In the genomic region with DNA sequence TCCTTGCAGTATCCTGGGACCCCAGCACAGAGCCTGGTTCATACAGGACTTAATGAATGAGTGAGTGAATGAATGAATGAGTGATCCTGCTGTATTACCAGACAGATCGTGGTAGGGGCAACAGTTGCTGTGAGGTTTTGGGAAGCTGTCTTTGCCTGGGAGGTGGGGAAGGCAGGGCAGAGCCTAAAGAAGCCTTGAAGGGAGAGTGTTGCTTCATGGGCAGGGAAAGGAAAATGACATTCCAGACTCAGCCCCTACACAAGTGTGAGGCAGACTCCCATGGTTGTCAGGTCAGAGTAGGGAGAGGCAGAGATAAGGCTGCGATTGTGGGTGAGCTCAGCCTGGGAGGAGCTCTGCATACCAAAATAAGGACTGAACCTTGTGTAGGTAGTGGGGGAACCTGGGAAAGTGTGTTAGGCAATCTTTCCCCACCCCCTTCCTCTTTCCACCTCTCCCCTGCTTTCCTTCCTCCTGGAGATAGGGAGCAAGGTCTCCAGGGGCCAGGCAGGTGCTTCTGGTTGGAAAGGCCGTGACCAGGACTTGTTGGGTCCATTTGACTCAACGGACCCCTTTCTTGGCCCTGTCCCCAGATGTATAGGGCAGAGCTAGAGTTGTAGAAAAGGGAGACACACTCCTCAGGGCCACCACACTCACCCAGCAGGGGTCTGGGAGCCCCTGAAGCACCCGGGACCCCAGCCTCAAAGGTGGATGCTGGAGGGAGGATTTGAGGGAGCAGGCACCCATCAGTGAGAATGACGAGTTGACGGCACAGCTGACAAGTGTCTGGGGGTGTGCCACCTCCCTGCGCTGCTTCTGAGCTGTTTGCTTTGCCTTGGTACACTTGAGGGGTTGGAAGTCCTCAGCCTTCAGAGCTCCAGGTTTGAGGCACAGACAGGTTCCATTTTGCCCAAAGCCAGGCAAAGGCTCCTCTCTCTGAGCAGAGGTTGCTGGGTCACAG, we compare ENCODE assay signal across 1 cellular context.
A peak's percentile ranks its signal among the peaks of the same experiment; 100 is the strongest.
TF ChIP-seq lines count a peak whose summit lies in the region.

No MANE protein-coding gene starts in this region.

TF ChIP-seq in HepG2, 621 proteins besides CTCF, POLR2A, EP300 and RAD21 (continued from another document and continues in another):
- TF ChIP-seq, protein P1, sequence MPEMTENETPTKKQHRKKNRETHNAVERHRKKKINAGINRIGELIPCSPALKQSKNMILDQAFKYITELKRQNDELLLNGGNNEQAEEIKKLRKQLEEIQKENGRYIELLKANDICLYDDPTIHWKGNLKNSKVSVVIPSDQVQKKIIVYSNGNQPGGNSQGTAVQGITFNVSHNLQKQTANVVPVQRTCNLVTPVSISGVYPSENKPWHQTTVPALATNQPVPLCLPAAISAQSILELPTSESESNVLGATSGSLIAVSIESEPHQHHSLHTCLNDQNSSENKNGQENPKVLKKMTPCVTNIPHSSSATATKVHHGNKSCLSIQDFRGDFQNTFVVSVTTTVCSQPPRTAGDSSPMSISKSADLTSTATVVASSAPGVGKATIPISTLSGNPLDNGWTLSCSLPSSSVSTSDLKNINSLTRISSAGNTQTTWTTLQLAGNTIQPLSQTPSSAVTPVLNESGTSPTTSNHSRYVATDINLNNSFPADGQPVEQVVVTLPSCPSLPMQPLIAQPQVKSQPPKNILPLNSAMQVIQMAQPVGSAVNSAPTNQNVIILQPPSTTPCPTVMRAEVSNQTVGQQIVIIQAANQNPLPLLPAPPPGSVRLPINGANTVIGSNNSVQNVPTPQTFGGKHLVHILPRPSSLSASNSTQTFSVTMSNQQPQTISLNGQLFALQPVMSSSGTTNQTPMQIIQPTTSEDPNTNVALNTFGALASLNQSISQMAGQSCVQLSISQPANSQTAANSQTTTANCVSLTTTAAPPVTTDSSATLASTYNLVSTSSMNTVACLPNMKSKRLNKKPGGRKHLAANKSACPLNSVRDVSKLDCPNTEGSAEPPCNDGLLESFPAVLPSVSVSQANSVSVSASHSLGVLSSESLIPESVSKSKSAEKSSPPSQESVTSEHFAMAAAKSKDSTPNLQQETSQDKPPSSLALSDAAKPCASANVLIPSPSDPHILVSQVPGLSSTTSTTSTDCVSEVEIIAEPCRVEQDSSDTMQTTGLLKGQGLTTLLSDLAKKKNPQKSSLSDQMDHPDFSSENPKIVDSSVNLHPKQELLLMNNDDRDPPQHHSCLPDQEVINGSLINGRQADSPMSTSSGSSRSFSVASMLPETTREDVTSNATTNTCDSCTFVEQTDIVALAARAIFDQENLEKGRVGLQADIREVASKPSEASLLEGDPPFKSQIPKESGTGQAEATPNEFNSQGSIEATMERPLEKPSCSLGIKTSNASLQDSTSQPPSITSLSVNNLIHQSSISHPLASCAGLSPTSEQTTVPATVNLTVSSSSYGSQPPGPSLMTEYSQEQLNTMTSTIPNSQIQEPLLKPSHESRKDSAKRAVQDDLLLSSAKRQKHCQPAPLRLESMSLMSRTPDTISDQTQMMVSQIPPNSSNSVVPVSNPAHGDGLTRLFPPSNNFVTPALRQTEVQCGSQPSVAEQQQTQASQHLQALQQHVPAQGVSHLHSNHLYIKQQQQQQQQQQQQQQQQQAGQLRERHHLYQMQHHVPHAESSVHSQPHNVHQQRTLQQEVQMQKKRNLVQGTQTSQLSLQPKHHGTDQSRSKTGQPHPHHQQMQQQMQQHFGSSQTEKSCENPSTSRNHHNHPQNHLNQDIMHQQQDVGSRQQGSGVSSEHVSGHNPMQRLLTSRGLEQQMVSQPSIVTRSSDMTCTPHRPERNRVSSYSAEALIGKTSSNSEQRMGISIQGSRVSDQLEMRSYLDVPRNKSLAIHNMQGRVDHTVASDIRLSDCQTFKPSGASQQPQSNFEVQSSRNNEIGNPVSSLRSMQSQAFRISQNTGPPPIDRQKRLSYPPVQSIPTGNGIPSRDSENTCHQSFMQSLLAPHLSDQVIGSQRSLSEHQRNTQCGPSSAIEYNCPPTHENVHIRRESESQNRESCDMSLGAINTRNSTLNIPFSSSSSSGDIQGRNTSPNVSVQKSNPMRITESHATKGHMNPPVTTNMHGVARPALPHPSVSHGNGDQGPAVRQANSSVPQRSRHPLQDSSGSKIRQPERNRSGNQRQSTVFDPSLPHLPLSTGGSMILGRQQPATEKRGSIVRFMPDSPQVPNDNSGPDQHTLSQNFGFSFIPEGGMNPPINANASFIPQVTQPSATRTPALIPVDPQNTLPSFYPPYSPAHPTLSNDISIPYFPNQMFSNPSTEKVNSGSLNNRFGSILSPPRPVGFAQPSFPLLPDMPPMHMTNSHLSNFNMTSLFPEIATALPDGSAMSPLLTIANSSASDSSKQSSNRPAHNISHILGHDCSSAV (CRISPR knock-in tag; IDR thresholded peaks at IDR 0.05; ENCODE audit: borderline replicate concordance) = no peak
- TF ChIP-seq MAZ (IDR thresholded peaks at IDR 0.05; ENCODE audit: borderline replicate concordance, low read depth, low read length) (no peak), MAZ (CRISPR knock-in tag; IDR thresholded peaks at IDR 0.05; ENCODE audit: low read depth) (peak; percentile 16; the same call in 1 of the 2 replicates), ZNF124 (CRISPR knock-in tag; IDR thresholded peaks at IDR 0.05) (no peak; the same call in 1 of the 2 replicates), SRY (CRISPR knock-in tag; IDR thresholded peaks at IDR 0.05) (no peak), PCBP1 (IDR thresholded peaks at IDR 0.05; ENCODE audit: borderline replicate concordance, low read depth, low read length) (no peak), ZKSCAN5 (CRISPR knock-in tag; IDR thresholded peaks at IDR 0.05) (peak; percentile 65), TAF15 (IDR thresholded peaks at IDR 0.05; ENCODE audit: low read depth, low read length, poor library complexity, severe bottlenecking) (no peak), MYC (CRISPR knock-in tag; IDR thresholded peaks at IDR 0.05; ENCODE audit: borderline replicate concordance) (no peak), ZFP36L1 (CRISPR knock-in tag; IDR thresholded peaks at IDR 0.05) (no peak), ZNF251 (CRISPR knock-in tag; IDR thresholded peaks at IDR 0.05) (no peak), ZBTB7B (CRISPR knock-in tag; IDR thresholded peaks at IDR 0.05) (peak; percentile 89), HDAC6 (IDR thresholded peaks at IDR 0.05; ENCODE audit: low read depth, low read length) (no peak)
- TF ChIP-seq, protein P2, sequence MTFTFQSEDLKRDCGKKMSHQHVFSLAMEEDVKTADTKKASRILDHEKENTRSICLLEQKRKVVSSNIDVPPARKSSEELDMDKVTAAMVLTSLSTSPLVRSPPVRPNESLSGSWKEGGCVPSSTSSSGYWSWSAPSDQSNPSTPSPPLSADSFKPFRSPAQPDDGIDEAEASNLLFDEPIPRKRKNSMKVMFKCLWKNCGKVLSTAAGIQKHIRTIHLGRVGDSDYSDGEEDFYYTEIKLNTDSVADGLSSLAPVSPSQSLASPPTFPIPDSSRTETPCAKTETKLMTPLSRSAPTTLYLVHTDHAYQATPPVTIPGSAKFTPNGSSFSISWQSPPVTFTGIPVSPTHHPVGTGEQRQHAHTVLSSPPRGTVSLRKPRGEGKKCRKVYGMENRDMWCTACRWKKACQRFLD (CRISPR knock-in tag; IDR thresholded peaks at IDR 0.05; ENCODE audit: borderline replicate concordance) = no peak
- TF ChIP-seq, protein P3, sequence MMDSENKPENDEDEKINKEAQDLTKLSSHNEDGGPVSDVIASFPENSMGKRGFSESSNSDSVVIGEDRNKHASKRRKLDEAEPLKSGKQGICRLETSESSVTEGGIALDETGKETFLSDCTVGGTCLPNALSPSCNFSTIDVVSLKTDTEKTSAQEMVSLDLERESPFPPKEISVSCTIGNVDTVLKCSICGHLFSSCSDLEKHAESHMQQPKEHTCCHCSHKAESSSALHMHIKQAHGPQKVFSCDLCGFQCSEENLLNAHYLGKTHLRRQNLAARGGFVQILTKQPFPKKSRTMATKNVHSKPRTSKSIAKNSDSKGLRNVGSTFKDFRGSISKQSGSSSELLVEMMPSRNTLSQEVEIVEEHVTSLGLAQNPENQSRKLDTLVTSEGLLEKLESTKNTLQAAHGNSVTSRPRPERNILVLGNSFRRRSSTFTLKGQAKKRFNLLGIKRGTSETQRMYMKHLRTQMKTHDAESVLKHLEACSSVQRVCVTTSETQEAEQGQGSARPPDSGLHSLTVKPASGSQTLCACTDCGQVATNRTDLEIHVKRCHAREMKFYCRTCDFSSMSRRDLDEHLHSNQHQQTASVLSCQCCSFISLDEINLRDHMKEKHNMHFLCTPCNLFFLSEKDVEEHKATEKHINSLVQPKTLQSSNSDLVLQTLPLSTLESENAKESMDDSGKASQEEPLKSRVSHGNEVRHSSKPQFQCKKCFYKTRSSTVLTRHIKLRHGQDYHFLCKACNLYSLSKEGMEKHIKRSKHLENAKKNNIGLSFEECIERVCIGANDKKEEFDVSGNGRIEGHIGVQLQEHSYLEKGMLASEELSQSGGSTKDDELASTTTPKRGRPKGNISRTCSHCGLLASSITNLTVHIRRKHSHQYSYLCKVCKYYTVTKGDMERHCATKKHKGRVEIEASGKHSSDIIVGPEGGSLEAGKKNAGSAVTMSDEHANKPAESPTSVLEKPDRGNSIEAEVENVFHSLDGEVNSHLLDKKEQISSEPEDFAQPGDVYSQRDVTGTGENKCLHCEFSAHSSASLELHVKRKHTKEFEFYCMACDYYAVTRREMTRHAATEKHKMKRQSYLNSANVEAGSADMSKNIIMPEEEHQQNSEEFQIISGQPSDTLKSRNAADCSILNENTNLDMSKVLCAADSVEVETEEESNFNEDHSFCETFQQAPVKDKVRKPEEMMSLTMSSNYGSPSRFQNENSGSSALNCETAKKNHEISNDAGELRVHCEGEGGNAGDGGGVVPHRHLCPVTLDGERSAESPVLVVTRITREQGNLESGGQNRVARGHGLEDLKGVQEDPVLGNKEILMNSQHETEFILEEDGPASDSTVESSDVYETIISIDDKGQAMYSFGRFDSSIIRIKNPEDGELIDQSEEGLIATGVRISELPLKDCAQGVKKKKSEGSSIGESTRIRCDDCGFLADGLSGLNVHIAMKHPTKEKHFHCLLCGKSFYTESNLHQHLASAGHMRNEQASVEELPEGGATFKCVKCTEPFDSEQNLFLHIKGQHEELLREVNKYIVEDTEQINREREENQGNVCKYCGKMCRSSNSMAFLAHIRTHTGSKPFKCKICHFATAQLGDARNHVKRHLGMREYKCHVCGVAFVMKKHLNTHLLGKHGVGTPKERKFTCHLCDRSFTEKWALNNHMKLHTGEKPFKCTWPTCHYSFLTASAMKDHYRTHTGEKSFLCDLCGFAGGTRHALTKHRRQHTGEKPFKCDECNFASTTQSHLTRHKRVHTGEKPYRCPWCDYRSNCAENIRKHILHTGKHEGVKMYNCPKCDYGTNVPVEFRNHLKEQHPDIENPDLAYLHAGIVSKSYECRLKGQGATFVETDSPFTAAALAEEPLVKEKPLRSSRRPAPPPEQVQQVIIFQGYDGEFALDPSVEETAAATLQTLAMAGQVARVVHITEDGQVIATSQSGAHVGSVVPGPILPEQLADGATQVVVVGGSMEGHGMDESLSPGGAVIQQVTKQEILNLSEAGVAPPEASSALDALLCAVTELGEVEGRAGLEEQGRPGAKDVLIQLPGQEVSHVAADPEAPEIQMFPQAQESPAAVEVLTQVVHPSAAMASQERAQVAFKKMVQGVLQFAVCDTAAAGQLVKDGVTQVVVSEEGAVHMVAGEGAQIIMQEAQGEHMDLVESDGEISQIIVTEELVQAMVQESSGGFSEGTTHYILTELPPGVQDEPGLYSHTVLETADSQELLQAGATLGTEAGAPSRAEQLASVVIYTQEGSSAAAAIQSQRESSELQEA (CRISPR knock-in tag; IDR thresholded peaks at IDR 0.05; ENCODE audit: not compliant biosample characterization) = no peak
- TF ChIP-seq, protein P4, sequence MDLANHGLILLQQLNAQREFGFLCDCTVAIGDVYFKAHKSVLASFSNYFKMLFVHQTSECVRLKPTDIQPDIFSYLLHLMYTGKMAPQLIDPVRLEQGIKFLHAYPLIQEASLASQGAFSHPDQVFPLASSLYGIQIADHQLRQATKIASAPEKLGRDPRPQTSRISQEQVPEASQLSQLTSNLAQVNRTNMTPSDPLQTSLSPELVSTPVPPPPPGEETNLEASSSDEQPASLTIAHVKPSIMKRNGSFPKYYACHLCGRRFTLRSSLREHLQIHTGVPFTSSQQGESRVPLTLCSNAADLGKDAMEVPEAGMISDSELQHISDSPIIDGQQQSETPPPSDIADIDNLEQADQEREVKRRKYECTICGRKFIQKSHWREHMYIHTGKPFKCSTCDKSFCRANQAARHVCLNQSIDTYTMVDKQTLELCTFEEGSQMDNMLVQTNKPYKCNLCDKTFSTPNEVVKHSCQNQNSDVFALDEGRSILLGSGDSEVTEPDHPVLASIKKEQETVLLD (CRISPR knock-in tag; IDR thresholded peaks at IDR 0.05; ENCODE audit: low read depth) = no peak
- TF ChIP-seq, protein P5, sequence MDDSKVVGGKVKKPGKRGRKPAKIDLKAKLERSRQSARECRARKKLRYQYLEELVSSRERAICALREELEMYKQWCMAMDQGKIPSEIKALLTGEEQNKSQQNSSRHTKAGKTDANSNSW (CRISPR knock-in tag; IDR thresholded peaks at IDR 0.05; ENCODE audit: borderline replicate concordance) = no peak
- TF ChIP-seq, protein P6, sequence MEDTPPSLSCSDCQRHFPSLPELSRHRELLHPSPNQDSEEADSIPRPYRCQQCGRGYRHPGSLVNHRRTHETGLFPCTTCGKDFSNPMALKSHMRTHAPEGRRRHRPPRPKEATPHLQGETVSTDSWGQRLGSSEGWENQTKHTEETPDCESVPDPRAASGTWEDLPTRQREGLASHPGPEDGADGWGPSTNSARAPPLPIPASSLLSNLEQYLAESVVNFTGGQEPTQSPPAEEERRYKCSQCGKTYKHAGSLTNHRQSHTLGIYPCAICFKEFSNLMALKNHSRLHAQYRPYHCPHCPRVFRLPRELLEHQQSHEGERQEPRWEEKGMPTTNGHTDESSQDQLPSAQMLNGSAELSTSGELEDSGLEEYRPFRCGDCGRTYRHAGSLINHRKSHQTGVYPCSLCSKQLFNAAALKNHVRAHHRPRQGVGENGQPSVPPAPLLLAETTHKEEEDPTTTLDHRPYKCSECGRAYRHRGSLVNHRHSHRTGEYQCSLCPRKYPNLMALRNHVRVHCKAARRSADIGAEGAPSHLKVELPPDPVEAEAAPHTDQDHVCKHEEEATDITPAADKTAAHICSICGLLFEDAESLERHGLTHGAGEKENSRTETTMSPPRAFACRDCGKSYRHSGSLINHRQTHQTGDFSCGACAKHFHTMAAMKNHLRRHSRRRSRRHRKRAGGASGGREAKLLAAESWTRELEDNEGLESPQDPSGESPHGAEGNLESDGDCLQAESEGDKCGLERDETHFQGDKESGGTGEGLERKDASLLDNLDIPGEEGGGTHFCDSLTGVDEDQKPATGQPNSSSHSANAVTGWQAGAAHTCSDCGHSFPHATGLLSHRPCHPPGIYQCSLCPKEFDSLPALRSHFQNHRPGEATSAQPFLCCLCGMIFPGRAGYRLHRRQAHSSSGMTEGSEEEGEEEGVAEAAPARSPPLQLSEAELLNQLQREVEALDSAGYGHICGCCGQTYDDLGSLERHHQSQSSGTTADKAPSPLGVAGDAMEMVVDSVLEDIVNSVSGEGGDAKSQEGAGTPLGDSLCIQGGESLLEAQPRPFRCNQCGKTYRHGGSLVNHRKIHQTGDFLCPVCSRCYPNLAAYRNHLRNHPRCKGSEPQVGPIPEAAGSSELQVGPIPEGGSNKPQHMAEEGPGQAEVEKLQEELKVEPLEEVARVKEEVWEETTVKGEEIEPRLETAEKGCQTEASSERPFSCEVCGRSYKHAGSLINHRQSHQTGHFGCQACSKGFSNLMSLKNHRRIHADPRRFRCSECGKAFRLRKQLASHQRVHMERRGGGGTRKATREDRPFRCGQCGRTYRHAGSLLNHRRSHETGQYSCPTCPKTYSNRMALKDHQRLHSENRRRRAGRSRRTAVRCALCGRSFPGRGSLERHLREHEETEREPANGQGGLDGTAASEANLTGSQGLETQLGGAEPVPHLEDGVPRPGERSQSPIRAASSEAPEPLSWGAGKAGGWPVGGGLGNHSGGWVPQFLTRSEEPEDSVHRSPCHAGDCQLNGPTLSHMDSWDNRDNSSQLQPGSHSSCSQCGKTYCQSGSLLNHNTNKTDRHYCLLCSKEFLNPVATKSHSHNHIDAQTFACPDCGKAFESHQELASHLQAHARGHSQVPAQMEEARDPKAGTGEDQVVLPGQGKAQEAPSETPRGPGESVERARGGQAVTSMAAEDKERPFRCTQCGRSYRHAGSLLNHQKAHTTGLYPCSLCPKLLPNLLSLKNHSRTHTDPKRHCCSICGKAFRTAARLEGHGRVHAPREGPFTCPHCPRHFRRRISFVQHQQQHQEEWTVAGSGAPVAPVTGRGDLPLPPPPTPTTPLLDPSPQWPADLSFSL (CRISPR knock-in tag; IDR thresholded peaks at IDR 0.05) = peak; percentile 72
